ENCODE assay signal across 11 cellular contexts in the genomic region with DNA sequence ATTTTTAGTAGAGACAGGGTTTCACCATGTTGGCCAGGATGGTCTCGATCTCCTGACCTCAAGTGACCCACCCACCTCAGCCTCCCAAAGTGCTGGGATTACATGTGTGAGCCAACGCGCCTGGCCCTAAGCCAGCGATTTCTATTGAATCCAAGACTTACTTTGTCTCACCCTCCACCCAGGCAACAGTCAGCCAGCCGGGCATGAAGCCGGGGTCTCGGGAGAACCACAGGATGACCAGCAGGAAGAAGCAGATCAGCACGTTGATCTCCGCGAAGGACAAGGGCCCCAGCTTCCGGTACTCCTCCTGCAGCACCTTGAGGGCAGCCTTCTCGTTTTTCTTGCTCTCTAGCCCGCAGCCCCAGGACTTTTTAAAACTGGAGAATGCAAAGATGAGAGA. TPM values are rescaled to one million over a fixed set of nuclear protein-coding genes. Genes with fewer than 3 reads are reported as not detected.
"Had no signal": no experiment of that assay in that cellular context is flagged by ENCODE, and none has a peak within 500 bp of the region (broad histone marks: within the 10 kb centered on the region; RNA-seq: fewer than 3 reads in every experiment).

No MANE protein-coding gene starts in this region.

- DNase-seq: GM23248, GOT3, H7, HFFc6 had no signal

- H3K9me3 ChIP-seq: HAP-1 had no signal

- H3K36me3 Mint-ChIP-seq: IgD-negative memory B cell had no signal

- H3K36me3 ChIP-seq: HAP-1 had no signal

- H3K4me3 ChIP-seq: GM23248, HAP-1 had no signal

- H3K27ac ChIP-seq: GM23248, HL-60 had no signal

- H3K4me3 Mint-ChIP-seq: HFFc6, IgD-negative memory B cell had no signal

- H3K4me1 ChIP-seq: HAP-1 had no signal

- H3K27ac Mint-ChIP-seq: HFFc6, IgD-negative memory B cell had no signal

- H3K9me3 Mint-ChIP-seq: HFFc6 had no signal

- ATAC-seq: HCT116, HepG2 had no signal

RNA-seq across cellular contexts. Expression of a gene that starts 17.6 kb away (rescaled TPM):
- total RNA-seq: GM23248, H4, HFFc6, HT1080 had no signal
